ENCODE assay signal across 1 cellular context in genomic region chr19:17611462-17612244, GRCh38.
TF ChIP-seq lines count a peak whose summit lies in the region.

No MANE protein-coding gene starts in this region.

TF ChIP-seq in K562, 482 proteins besides CTCF, POLR2A, EP300 and RAD21:
- TF ChIP-seq, protein P1, sequence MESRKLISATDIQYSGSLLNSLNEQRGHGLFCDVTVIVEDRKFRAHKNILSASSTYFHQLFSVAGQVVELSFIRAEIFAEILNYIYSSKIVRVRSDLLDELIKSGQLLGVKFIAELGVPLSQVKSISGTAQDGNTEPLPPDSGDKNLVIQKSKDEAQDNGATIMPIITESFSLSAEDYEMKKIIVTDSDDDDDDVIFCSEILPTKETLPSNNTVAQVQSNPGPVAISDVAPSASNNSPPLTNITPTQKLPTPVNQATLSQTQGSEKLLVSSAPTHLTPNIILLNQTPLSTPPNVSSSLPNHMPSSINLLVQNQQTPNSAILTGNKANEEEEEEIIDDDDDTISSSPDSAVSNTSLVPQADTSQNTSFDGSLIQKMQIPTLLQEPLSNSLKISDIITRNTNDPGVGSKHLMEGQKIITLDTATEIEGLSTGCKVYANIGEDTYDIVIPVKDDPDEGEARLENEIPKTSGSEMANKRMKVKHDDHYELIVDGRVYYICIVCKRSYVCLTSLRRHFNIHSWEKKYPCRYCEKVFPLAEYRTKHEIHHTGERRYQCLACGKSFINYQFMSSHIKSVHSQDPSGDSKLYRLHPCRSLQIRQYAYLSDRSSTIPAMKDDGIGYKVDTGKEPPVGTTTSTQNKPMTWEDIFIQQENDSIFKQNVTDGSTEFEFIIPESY (CRISPR knock-in tag; IDR thresholded peaks at IDR 0.05), result 0 out of 2 replicates have a peak, but pooled peaks have one; percentile 16
- TF ChIP-seq ZNF23 (CRISPR knock-in tag; IDR thresholded peaks at IDR 0.05), result no peak
- TF ChIP-seq NR2C2 (CRISPR knock-in tag; IDR thresholded peaks at IDR 0.05), result peak; percentile 29; the same call in 1 of the 2 replicates
- TF ChIP-seq NR2C2 (tag; IDR thresholded peaks at IDR 0.05), result no peak
- TF ChIP-seq RBM25 (IDR thresholded peaks at IDR 0.05; ENCODE audit: low read depth, low read length, severe bottlenecking), result peak; percentile 71
- TF ChIP-seq HDAC2 (IDR thresholded peaks at IDR 0.05), result peak; percentile 85
- peak; percentile 23; the same call in 1 of the 2 replicates for TF ChIP-seq ZNF121 (CRISPR knock-in tag; conservative IDR thresholded peaks at IDR 0.05)
- no peak for TF ChIP-seq BACH1 (tag; IDR thresholded peaks at IDR 0.05)
- peak; percentile 75 to 86; a peak in 3 of 4 replicates for TF ChIP-seq KDM1A (IDR thresholded peaks at IDR 0.05)
- no peak for TF ChIP-seq C11orf30 (IDR thresholded peaks at IDR 0.05; ENCODE audit: low read depth)
- TF ChIP-seq ZNF408 (CRISPR knock-in tag; IDR thresholded peaks at IDR 0.05; ENCODE audit: low read depth), result no peak
- 0 out of 2 replicates have a peak, but pooled peaks have one; percentile 32 for TF ChIP-seq FOXP4 (CRISPR knock-in tag; IDR thresholded peaks at IDR 0.05; ENCODE audit: borderline replicate concordance)
- peak; percentile 88; the same call in 1 of the 2 replicates for TF ChIP-seq FOXK1 (CRISPR knock-in tag; IDR thresholded peaks at IDR 0.05; ENCODE audit: borderline replicate concordance)
- TF ChIP-seq, protein P2, sequence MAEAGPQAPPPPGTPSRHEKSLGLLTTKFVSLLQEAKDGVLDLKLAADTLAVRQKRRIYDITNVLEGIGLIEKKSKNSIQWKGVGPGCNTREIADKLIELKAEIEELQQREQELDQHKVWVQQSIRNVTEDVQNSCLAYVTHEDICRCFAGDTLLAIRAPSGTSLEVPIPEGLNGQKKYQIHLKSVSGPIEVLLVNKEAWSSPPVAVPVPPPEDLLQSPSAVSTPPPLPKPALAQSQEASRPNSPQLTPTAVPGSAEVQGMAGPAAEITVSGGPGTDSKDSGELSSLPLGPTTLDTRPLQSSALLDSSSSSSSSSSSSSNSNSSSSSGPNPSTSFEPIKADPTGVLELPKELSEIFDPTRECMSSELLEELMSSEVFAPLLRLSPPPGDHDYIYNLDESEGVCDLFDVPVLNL (CRISPR knock-in tag; IDR thresholded peaks at IDR 0.05; ENCODE audit: low read depth), result 0 out of 2 replicates have a peak, but pooled peaks have one; percentile 21
- peak; percentile 93 for TF ChIP-seq SMARCA5 (IDR thresholded peaks at IDR 0.05)
- no peak for TF ChIP-seq ZNF395 (CRISPR knock-in tag; IDR thresholded peaks at IDR 0.05)
- no peak for TF ChIP-seq SRSF7 (optimal IDR thresholded peaks at IDR 0.05; ENCODE audit: low read depth, low read length)
- TF ChIP-seq ZFP36 (IDR thresholded peaks at IDR 0.05; ENCODE audit: low read depth, low read length, partially characterized antibody), result peak; percentile 90
- TF ChIP-seq MYNN (IDR thresholded peaks at IDR 0.05), result no peak
- TF ChIP-seq MYNN (CRISPR knock-in tag; IDR thresholded peaks at IDR 0.05), result no peak
- TF ChIP-seq SMAD2 (IDR thresholded peaks at IDR 0.05; ENCODE audit: low read depth, low read length), result no peak
- TF ChIP-seq SREBF1 (IDR thresholded peaks at IDR 0.05; ENCODE audit: borderline replicate concordance, low read depth, low read length), result no peak
- TF ChIP-seq RCOR1 (IDR thresholded peaks at IDR 0.05; ENCODE audit: borderline replicate concordance in 1 of 2, low read depth in 2 of 2, low read length in 2 of 2), result peak in 1 of 2 experiments; percentile 48; a peak in 1 of 4 replicates
- 0 out of 2 replicates have a peak, but pooled peaks have one; percentile 62 for TF ChIP-seq ZNF232 (CRISPR knock-in tag; IDR thresholded peaks at IDR 0.05)
- TF ChIP-seq ETV6 (IDR thresholded peaks at IDR 0.05; ENCODE audit: borderline replicate concordance in 1 of 2, low read depth in 2 of 2, low read length in 1 of 2), result no peak
- 0 out of 2 replicates have a peak, but pooled peaks have one; percentile 63 for TF ChIP-seq ETV6 (CRISPR knock-in tag; IDR thresholded peaks at IDR 0.05; ENCODE audit: borderline replicate concordance)
- no peak for TF ChIP-seq ZNF280B (CRISPR knock-in tag; IDR thresholded peaks at IDR 0.05)
- TF ChIP-seq BCOR (IDR thresholded peaks at IDR 0.05), result peak; percentile 94
- TF ChIP-seq FOXK2 (conservative IDR thresholded peaks at IDR 0.05 in 1 of 2, IDR thresholded peaks at IDR 0.05 in 1 of 2; ENCODE audit: low read depth in 2 of 2), result no peak
- 0 out of 2 replicates have a peak, but pooled peaks have one; percentile 68 for TF ChIP-seq PTBP1 (IDR thresholded peaks at IDR 0.05; ENCODE audit: low read depth, low read length)
- TF ChIP-seq ADNP (tag; IDR thresholded peaks at IDR 0.05), result peak; percentile 81
- TF ChIP-seq GTF2E2 (tag; IDR thresholded peaks at IDR 0.05), result no peak
- TF ChIP-seq, protein P3, sequence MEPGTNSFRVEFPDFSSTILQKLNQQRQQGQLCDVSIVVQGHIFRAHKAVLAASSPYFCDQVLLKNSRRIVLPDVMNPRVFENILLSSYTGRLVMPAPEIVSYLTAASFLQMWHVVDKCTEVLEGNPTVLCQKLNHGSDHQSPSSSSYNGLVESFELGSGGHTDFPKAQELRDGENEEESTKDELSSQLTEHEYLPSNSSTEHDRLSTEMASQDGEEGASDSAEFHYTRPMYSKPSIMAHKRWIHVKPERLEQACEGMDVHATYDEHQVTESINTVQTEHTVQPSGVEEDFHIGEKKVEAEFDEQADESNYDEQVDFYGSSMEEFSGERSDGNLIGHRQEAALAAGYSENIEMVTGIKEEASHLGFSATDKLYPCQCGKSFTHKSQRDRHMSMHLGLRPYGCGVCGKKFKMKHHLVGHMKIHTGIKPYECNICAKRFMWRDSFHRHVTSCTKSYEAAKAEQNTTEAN (CRISPR knock-in tag; IDR thresholded peaks at IDR 0.05), result no peak
- TF ChIP-seq, protein P4, sequence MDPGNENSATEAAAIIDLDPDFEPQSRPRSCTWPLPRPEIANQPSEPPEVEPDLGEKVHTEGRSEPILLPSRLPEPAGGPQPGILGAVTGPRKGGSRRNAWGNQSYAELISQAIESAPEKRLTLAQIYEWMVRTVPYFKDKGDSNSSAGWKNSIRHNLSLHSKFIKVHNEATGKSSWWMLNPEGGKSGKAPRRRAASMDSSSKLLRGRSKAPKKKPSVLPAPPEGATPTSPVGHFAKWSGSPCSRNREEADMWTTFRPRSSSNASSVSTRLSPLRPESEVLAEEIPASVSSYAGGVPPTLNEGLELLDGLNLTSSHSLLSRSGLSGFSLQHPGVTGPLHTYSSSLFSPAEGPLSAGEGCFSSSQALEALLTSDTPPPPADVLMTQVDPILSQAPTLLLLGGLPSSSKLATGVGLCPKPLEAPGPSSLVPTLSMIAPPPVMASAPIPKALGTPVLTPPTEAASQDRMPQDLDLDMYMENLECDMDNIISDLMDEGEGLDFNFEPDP (CRISPR knock-in tag; IDR thresholded peaks at IDR 0.05), result no peak
- TF ChIP-seq CBFB (CRISPR knock-in tag; IDR thresholded peaks at IDR 0.05), result no peak
- TF ChIP-seq ZBTB2 (IDR thresholded peaks at IDR 0.05), result no peak
- no peak for TF ChIP-seq THRB (CRISPR knock-in tag; conservative IDR thresholded peaks at IDR 0.05)
- no peak for TF ChIP-seq ZNF586 (CRISPR knock-in tag; conservative IDR thresholded peaks at IDR 0.05)
- TF ChIP-seq, protein P5, sequence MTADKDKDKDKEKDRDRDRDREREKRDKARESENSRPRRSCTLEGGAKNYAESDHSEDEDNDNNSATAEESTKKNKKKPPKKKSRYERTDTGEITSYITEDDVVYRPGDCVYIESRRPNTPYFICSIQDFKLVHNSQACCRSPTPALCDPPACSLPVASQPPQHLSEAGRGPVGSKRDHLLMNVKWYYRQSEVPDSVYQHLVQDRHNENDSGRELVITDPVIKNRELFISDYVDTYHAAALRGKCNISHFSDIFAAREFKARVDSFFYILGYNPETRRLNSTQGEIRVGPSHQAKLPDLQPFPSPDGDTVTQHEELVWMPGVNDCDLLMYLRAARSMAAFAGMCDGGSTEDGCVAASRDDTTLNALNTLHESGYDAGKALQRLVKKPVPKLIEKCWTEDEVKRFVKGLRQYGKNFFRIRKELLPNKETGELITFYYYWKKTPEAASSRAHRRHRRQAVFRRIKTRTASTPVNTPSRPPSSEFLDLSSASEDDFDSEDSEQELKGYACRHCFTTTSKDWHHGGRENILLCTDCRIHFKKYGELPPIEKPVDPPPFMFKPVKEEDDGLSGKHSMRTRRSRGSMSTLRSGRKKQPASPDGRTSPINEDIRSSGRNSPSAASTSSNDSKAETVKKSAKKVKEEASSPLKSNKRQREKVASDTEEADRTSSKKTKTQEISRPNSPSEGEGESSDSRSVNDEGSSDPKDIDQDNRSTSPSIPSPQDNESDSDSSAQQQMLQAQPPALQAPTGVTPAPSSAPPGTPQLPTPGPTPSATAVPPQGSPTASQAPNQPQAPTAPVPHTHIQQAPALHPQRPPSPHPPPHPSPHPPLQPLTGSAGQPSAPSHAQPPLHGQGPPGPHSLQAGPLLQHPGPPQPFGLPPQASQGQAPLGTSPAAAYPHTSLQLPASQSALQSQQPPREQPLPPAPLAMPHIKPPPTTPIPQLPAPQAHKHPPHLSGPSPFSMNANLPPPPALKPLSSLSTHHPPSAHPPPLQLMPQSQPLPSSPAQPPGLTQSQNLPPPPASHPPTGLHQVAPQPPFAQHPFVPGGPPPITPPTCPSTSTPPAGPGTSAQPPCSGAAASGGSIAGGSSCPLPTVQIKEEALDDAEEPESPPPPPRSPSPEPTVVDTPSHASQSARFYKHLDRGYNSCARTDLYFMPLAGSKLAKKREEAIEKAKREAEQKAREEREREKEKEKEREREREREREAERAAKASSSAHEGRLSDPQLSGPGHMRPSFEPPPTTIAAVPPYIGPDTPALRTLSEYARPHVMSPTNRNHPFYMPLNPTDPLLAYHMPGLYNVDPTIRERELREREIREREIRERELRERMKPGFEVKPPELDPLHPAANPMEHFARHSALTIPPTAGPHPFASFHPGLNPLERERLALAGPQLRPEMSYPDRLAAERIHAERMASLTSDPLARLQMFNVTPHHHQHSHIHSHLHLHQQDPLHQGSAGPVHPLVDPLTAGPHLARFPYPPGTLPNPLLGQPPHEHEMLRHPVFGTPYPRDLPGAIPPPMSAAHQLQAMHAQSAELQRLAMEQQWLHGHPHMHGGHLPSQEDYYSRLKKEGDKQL (CRISPR knock-in tag; IDR thresholded peaks at IDR 0.05; ENCODE audit: borderline replicate concordance), result no peak
- TF ChIP-seq CBX1 (IDR thresholded peaks at IDR 0.05; ENCODE audit: low read depth), result 0 out of 2 replicates have a peak, but pooled peaks have one; percentile 37
- peak; percentile 40 for TF ChIP-seq CHD4 (IDR thresholded peaks at IDR 0.05; ENCODE audit: insufficient read depth, insufficient replicate concordance, low read depth, low read length, poor library complexity, severe bottlenecking)
